1 cellular context compared by ENCODE assay signal in the genomic region with DNA sequence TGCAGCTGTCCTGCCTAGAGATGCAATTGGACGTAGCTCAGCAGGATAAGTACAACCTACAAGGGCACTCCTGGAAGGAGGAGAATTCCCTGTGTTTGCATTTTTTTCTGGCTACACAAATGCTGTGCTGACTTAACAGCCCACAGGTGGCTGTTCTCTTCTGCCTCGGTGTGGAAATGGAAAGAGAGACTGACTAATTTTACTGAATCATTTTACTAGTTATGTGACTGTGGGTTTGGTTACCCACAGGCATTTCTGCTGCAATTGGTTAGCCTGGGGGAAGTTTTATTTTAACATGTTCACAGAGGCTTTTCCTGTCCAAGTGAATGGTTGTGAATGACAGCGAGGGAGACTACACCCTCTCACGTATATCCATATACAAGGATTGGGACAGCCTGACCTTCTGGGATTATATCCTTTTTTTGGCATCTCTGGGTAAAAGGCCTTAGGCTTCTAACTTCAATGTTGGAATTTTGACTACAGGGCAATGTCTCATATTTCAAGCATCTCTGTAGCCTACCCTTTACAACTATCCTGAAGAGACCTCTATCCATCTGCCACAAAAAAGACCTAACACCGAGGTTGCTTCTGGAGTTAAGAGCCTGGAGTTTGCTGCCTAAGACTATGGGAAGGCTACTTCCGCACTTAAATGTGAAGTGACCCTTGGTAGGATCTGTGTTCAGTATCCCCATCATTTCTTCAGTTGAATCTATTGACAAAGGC.
TF ChIP-seq lines count a peak whose summit lies in the region.

No MANE protein-coding gene starts in this region.

TF ChIP-seq in GM23338, 12 proteins besides CTCF, POLR2A, EP300 and RAD21 (continued from another document):
- TF ChIP-seq, protein P1, sequence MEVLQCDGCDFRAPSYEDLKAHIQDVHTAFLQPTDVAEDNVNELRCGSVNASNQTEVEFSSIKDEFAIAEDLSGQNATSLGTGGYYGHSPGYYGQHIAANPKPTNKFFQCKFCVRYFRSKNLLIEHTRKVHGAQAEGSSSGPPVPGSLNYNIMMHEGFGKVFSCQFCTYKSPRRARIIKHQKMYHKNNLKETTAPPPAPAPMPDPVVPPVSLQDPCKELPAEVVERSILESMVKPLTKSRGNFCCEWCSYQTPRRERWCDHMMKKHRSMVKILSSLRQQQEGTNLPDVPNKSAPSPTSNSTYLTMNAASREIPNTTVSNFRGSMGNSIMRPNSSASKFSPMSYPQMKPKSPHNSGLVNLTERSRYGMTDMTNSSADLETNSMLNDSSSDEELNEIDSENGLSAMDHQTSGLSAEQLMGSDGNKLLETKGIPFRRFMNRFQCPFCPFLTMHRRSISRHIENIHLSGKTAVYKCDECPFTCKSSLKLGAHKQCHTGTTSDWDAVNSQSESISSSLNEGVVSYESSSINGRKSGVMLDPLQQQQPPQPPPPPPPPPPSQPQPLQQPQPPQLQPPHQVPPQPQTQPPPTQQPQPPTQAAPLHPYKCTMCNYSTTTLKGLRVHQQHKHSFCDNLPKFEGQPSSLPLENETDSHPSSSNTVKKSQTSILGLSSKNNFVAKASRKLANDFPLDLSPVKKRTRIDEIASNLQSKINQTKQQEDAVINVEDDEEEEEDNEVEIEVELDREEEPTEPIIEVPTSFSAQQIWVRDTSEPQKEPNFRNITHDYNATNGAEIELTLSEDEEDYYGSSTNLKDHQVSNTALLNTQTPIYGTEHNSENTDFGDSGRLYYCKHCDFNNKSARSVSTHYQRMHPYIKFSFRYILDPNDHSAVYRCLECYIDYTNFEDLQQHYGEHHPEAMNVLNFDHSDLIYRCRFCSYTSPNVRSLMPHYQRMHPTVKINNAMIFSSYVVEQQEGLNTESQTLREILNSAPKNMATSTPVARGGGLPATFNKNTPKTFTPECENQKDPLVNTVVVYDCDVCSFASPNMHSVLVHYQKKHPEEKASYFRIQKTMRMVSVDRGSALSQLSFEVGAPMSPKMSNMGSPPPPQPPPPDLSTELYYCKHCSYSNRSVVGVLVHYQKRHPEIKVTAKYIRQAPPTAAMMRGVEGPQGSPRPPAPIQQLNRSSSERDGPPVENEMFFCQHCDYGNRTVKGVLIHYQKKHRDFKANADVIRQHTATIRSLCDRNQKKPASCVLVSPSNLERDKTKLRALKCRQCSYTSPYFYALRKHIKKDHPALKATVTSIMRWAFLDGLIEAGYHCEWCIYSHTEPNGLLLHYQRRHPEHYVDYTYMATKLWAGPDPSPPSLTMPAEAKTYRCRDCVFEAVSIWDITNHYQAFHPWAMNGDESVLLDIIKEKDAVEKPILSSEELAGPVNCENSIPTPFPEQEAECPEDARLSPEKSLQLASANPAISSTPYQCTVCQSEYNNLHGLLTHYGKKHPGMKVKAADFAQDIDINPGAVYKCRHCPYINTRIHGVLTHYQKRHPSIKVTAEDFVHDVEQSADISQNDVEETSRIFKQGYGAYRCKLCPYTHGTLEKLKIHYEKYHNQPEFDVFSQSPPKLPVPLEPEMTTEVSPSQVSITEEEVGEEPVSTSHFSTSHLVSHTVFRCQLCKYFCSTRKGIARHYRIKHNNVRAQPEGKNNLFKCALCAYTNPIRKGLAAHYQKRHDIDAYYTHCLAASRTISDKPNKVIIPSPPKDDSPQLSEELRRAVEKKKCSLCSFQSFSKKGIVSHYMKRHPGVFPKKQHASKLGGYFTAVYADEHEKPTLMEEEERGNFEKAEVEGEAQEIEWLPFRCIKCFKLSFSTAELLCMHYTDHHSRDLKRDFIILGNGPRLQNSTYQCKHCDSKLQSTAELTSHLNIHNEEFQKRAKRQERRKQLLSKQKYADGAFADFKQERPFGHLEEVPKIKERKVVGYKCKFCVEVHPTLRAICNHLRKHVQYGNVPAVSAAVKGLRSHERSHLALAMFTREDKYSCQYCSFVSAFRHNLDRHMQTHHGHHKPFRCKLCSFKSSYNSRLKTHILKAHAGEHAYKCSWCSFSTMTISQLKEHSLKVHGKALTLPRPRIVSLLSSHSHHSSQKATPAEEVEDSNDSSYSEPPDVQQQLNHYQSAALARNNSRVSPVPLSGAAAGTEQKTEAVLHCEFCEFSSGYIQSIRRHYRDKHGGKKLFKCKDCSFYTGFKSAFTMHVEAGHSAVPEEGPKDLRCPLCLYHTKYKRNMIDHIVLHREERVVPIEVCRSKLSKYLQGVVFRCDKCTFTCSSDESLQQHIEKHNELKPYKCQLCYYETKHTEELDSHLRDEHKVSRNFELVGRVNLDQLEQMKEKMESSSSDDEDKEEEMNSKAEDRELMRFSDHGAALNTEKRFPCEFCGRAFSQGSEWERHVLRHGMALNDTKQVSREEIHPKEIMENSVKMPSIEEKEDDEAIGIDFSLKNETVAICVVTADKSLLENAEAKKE (CRISPR knock-in tag; IDR thresholded peaks at IDR 0.05) = no peak
- TF ChIP-seq EZH2phosphoT487 (IDR thresholded peaks at IDR 0.05; ENCODE audit: unreplicated experiment) (no peak), CREB1 (CRISPR knock-in tag; IDR thresholded peaks at IDR 0.05; ENCODE audit: low read depth) (no peak), JUNB (IDR thresholded peaks at IDR 0.05; ENCODE audit: unreplicated experiment) (no peak), NANOG (IDR thresholded peaks at IDR 0.05; ENCODE audit: borderline replicate concordance) (no peak), STAT1 (IDR thresholded peaks at IDR 0.05; ENCODE audit: unreplicated experiment) (no peak), EZH2 (IDR thresholded peaks at IDR 0.05; ENCODE audit: low read depth, unreplicated experiment) (no peak), POLR2AphosphoS5 (IDR thresholded peaks at IDR 0.05; ENCODE audit: low read depth) (no peak)
